18 cellular contexts compared by ENCODE assay signal in the genomic region with DNA sequence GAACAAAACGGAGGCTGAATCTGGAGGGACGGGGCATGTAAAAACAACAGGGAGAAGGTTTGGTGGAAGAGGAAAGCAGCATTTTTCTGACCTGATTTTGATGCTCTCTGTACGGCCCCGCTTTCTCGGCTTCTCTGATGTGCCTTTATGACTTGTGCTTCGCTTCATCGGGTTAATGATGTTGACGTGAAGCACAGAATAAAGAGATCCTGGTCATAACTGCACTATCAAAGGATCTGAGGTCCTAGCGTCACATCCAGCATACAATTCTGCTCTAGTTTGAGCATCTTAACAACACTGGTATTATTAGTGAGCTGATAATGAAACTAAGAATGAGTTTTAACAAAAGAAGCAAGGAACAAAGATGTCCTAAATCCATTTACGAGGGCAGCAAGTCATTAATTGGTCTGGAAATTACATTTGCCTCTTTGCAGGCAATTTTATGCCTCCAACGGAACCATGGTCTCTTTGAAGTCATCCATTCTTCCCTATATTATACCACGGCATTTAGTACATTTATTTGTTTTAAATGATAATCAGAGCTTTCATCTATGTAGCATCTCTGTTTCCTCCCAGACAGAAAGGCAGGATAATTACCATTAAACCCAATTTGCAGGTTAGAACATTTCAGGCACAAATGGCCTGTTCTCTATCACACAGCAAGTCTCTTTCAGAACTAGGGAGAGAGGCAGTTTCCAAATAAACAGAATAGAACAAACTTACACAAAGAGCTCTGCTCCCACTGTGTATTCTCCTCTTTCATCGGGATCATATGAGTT. TPM values are rescaled to one million over a fixed set of nuclear protein-coding genes. Genes with fewer than 3 reads are reported as not detected.
A peak's percentile ranks its signal among the peaks of the same experiment; 100 is the strongest.
DNase-seq lines count a peak whose midpoint lies in the region; ATAC-seq and TF ChIP-seq lines count a peak whose summit lies in the region.
"Had no signal": no experiment of that assay in that cellular context is flagged by ENCODE, and none has a peak within 500 bp of the region (broad histone marks: within the 10 kb centered on the region; RNA-seq: fewer than 3 reads in every experiment).

No MANE protein-coding gene starts in this region.

- no peak overlapping the region for H3K27ac Mint-ChIP-seq in HFFc6
- H3K27ac Mint-ChIP-seq: CD4-positive, alpha-beta memory T cell had no signal

- intact Hi-C loops in aorta (cut with DNase I), result no loop called here

- 41% methylated on average over 13 of the region's 13 CpGs for WGBS in SK-N-SH (ENCODE audit: low lambda C conversion rate)
- WGBS in aorta, 2 donors, result 76 to 79% methylated on average over 13 of the region's 13 CpGs

- H3K27me3 ChIP-seq in SK-N-SH (ENCODE audit: insufficient read depth) (no peaks in the 10 kb centered on the region), aorta (ENCODE audit: control insufficient read depth in 1 of 2, insufficient read depth in 2 of 2, low read length in 1 of 2) (no peaks in the 10 kb centered on the region)

- H3K79me2 ChIP-seq in SK-N-SH (ENCODE audit: insufficient read depth), result no peaks in the 10 kb centered on the region

- no peak; the same call in 1 of the 2 replicates for TF ChIP-seq RAD21 in SK-N-SH (IDR thresholded peaks at IDR 0.05; ENCODE audit: low read length)

- POLR2A ChIA-PET in SK-N-SH (lab: Yijun Ruan, JAX), result no interaction called here

- H3K9me3 Mint-ChIP-seq in HFFc6, result no peaks in the 10 kb centered on the region

- no peak for DNase-seq in HFFc6
- peak; percentile 57 for DNase-seq in SK-N-SH
- peak; percentile 65 for DNase-seq in left kidney (ENCODE audit: low read depth, low spot score)
- peak; percentile 28 for DNase-seq in retina
- no peak for DNase-seq in aorta
- no peak for DNase-seq in COLO829 (ENCODE audit: low spot score)
- no peak for DNase-seq in SKM-1 treated with dmso at 0.1 percent for 144 hours (lab: John Stamatoyannopoulos, UW; ENCODE audit: unreplicated experiment)
- DNase-seq: 8988T; ACHN; AML-193; C1 segment of cervical spinal cord; Caco-2; CD4-positive, alpha-beta memory T cell; DMS153; DND-41; GOT3 had no signal

- H3K4me3 ChIP-seq in SK-N-SH (ENCODE audit: low read depth in 2 of 2, low read length in 1 of 2), result peak overlapping the region in 1 of 2 experiments; percentile 15; a peak in 1 of 4 replicates
- no peak overlapping the region for H3K4me3 ChIP-seq in aorta (ENCODE audit: low read length in 2 of 2)
- H3K4me3 ChIP-seq: A549, HAP-1 had no signal

- H3F3A ChIP-seq in SK-N-SH (replicated peaks; ENCODE audit: insufficient read depth), result no peaks in the 10 kb centered on the region

- ATAC-seq in aorta (ENCODE audit: low FRiP score), result no peak
- ATAC-seq: A549 had no signal

- no peaks in the 10 kb centered on the region for H3K36me3 ChIP-seq in SK-N-SH (replicated peaks in 1 of 2; ENCODE audit: control insufficient read depth in 1 of 2, insufficient read depth in 2 of 2, low read length in 1 of 2)
- no peaks in the 10 kb centered on the region for H3K36me3 ChIP-seq in aorta (ENCODE audit: control insufficient read depth in 1 of 2, insufficient read depth in 2 of 2, low read length in 1 of 2)
- H3K36me3 ChIP-seq: HAP-1 had no signal

- H4K20me1 ChIP-seq in SK-N-SH (ENCODE audit: insufficient read depth), result no peaks in the 10 kb centered on the region

- H3K9ac ChIP-seq in SK-N-SH, result no peak overlapping the region

- CTCF ChIA-PET in SK-N-SH (lab: Yijun Ruan, JAX), result interaction anchor here (0.8 to 1.3 kb wide), 3 partner anchors 11 to 51 kb away, joined by 4 read pairs; a partner anchor contains a TSS

- TF ChIP-seq CTCF in HFFc6 (IDR thresholded peaks at IDR 0.05) (no peak), SK-N-SH (IDR thresholded peaks at IDR 0.05) (no peak)

- H3K9me2 ChIP-seq in SK-N-SH, result no peaks in the 10 kb centered on the region

- H3K4me1 Mint-ChIP-seq in HFFc6 (ENCODE audit: low read depth), result peaks cover 9% of the 10 kb centered on the region; the same call in 1 of the 2 replicates
- H3K4me1 Mint-ChIP-seq: CD4-positive, alpha-beta memory T cell had no signal

- H3K27me3 Mint-ChIP-seq in HFFc6 (ENCODE audit: insufficient read depth), result peaks cover 4% of the 10 kb centered on the region; the same call in 1 of the 2 replicates

- H2AFZ ChIP-seq in SK-N-SH (ENCODE audit: low read depth), result no peak overlapping the region

- peak overlapping the region; percentile 53 for H3K4me3 Mint-ChIP-seq in HFFc6
- H3K4me3 Mint-ChIP-seq: CD4-positive, alpha-beta memory T cell had no signal

- no peaks in the 10 kb centered on the region for H3K36me3 Mint-ChIP-seq in HFFc6 (ENCODE audit: low read depth)
- H3K36me3 Mint-ChIP-seq: CD4-positive, alpha-beta memory T cell had no signal

- H3K9me3 ChIP-seq in SK-N-SH (no peaks in the 10 kb centered on the region), aorta (ENCODE audit: control insufficient read depth, low read length) (peaks cover 2% of the 10 kb centered on the region)
- H3K9me3 ChIP-seq: A549, Caco-2, HAP-1 had no signal

- H3K27ac ChIP-seq in SK-N-SH (ENCODE audit: low read depth in 2 of 2, low read length in 1 of 2) (peak overlapping the region in 1 of 2 experiments; percentile 96; a peak in 2 of 4 replicates), aorta (ENCODE audit: low read depth in 1 of 2, low read length in 2 of 2) (no peak overlapping the region)
- H3K27ac ChIP-seq: A549 had no signal

- H3K4me1 ChIP-seq in SK-N-SH (ENCODE audit: control insufficient read depth in 1 of 2, insufficient read depth in 2 of 2, low read depth in 1 of 2, low read length in 1 of 2) (peaks cover 0 to 60% of the 10 kb centered on the region in 2 experiments; a peak in 2 of 4 replicates), aorta (ENCODE audit: control insufficient read depth in 1 of 2, insufficient read depth in 2 of 2, low read length in 2 of 2) (no peaks in the 10 kb centered on the region)
- H3K4me1 ChIP-seq: A549, HAP-1 had no signal

- TF ChIP-seq EP300 in SK-N-SH (IDR thresholded peaks at IDR 0.05; ENCODE audit: borderline replicate concordance in 1 of 2, low read depth in 1 of 2, low read length in 1 of 2), result peak in 1 of 2 experiments; percentile 73; a peak in 2 of 4 replicates

- H3K4me2 ChIP-seq in SK-N-SH, result no peak overlapping the region
- H3K4me2 ChIP-seq: A549 had no signal

TF ChIP-seq in SK-N-SH, 30 proteins besides CTCF, POLR2A, EP300 and RAD21 (continues in another document):
- TF ChIP-seq, protein P1, sequence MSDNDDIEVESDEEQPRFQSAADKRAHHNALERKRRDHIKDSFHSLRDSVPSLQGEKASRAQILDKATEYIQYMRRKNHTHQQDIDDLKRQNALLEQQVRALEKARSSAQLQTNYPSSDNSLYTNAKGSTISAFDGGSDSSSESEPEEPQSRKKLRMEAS (IDR thresholded peaks at IDR 0.05; ENCODE audit: low read depth), result no peak
- TF ChIP-seq EZH2phosphoT487 (IDR thresholded peaks at IDR 0.05; ENCODE audit: borderline replicate concordance, low read depth) (no peak), TEAD4 (IDR thresholded peaks at IDR 0.05; ENCODE audit: borderline replicate concordance, insufficient read depth) (peak; percentile 49; the same call in 1 of the 2 replicates), GATA2 (CRISPR knock-in tag; IDR thresholded peaks at IDR 0.05) (peak; percentile 79), NFIC (IDR thresholded peaks at IDR 0.05; ENCODE audit: borderline replicate concordance) (no peak), NRF1 (IDR thresholded peaks at IDR 0.05; ENCODE audit: low read depth, low read length) (no peak), RXRA (IDR thresholded peaks at IDR 0.05; ENCODE audit: borderline replicate concordance, low read depth) (no peak), MXI1 (IDR thresholded peaks at IDR 0.05; ENCODE audit: low read depth, low read length) (no peak), ELF1 (IDR thresholded peaks at IDR 0.05) (no peak), SMC3 (IDR thresholded peaks at IDR 0.05; ENCODE audit: low read depth, low read length) (no peak), RFX5 (IDR thresholded peaks at IDR 0.05; ENCODE audit: low read length) (no peak)
- TF ChIP-seq, protein P2, sequence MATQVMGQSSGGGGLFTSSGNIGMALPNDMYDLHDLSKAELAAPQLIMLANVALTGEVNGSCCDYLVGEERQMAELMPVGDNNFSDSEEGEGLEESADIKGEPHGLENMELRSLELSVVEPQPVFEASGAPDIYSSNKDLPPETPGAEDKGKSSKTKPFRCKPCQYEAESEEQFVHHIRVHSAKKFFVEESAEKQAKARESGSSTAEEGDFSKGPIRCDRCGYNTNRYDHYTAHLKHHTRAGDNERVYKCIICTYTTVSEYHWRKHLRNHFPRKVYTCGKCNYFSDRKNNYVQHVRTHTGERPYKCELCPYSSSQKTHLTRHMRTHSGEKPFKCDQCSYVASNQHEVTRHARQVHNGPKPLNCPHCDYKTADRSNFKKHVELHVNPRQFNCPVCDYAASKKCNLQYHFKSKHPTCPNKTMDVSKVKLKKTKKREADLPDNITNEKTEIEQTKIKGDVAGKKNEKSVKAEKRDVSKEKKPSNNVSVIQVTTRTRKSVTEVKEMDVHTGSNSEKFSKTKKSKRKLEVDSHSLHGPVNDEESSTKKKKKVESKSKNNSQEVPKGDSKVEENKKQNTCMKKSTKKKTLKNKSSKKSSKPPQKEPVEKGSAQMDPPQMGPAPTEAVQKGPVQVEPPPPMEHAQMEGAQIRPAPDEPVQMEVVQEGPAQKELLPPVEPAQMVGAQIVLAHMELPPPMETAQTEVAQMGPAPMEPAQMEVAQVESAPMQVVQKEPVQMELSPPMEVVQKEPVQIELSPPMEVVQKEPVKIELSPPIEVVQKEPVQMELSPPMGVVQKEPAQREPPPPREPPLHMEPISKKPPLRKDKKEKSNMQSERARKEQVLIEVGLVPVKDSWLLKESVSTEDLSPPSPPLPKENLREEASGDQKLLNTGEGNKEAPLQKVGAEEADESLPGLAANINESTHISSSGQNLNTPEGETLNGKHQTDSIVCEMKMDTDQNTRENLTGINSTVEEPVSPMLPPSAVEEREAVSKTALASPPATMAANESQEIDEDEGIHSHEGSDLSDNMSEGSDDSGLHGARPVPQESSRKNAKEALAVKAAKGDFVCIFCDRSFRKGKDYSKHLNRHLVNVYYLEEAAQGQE (IDR thresholded peaks at IDR 0.05; ENCODE audit: low read depth, low read length), result no peak
- TF ChIP-seq, protein P3, sequence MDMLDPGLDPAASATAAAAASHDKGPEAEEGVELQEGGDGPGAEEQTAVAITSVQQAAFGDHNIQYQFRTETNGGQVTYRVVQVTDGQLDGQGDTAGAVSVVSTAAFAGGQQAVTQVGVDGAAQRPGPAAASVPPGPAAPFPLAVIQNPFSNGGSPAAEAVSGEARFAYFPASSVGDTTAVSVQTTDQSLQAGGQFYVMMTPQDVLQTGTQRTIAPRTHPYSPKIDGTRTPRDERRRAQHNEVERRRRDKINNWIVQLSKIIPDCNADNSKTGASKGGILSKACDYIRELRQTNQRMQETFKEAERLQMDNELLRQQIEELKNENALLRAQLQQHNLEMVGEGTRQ (IDR thresholded peaks at IDR 0.05; ENCODE audit: borderline replicate concordance, low read depth, low read length), result no peak

RNA-seq across cellular contexts. Expression of a gene that starts 45.3 kb away (rescaled TPM):
- 10 to 100 TPM; 27.1 to 32.5 (median 29.6) TPM for total RNA-seq in HFFc6 (2021; fragmentation: NEBNext Ultra II Directional; extraction: Animal tissue kit (Norgen Biotek cat#: 25700))
- polyA plus RNA-seq in SK-N-SH (2012; rRNA removed) (15.5 and 21.8 TPM in 2 replicates), aorta (10 to 100 TPM in 1 of 2 donors, 1 to 10 TPM in 1; 10.0 to 19.5 TPM)
- polyA plus RNA-seq in SK-N-SH (2012; cell fraction: cytosol; rRNA removed), result 20.5 and 21.0 TPM in 2 replicates
- 13.1 and 23.9 TPM in 2 replicates for polyA plus RNA-seq in SK-N-SH (2012; cell fraction: nucleus; rRNA removed)
- 10 to 100 TPM; 29.8 to 44.6 TPM for total RNA-seq in aorta

Comparison
In these comparisons a context has a peak if more than half of its experiments do, and no peak if none do; other contexts are left out.
1. DNase-seq: peak in SK-N-SH (single experiment), left kidney (single experiment) and retina (single experiment); none in HFFc6 (single experiment), aorta (0 of 2), COLO829 (single experiment) and SKM-1 treated with dmso at 0.1 percent for 144 hours (single experiment).